In genomic region chr10:98460837-98461499, GRCh38 we compare ENCODE assay signal across 1 cellular context.
TF ChIP-seq lines count a peak whose summit lies in the region.

No MANE protein-coding gene starts in this region.

TF ChIP-seq in K562, 482 proteins besides CTCF, POLR2A, EP300 and RAD21 (continued from another document and continues in another):
- no peak for TF ChIP-seq MXI1 (IDR thresholded peaks at IDR 0.05; ENCODE audit: low read depth, low read length)
- no peak for TF ChIP-seq YBX1 (IDR thresholded peaks at IDR 0.05)
- TF ChIP-seq, protein P1, sequence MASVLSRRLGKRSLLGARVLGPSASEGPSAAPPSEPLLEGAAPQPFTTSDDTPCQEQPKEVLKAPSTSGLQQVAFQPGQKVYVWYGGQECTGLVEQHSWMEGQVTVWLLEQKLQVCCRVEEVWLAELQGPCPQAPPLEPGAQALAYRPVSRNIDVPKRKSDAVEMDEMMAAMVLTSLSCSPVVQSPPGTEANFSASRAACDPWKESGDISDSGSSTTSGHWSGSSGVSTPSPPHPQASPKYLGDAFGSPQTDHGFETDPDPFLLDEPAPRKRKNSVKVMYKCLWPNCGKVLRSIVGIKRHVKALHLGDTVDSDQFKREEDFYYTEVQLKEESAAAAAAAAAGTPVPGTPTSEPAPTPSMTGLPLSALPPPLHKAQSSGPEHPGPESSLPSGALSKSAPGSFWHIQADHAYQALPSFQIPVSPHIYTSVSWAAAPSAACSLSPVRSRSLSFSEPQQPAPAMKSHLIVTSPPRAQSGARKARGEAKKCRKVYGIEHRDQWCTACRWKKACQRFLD (CRISPR knock-in tag; IDR thresholded peaks at IDR 0.05) = peak; percentile 94
- TF ChIP-seq BCOR (IDR thresholded peaks at IDR 0.05) = peak; percentile 58; the same call in 1 of the 2 replicates
- no peak for TF ChIP-seq ZKSCAN3 (CRISPR knock-in tag; IDR thresholded peaks at IDR 0.05)
- TF ChIP-seq SIX5 (IDR thresholded peaks at IDR 0.05; ENCODE audit: borderline replicate concordance in 1 of 2, insufficient read depth in 1 of 2, low read depth in 1 of 2, low read length in 2 of 2) = no peak
- TF ChIP-seq ZNF165 (CRISPR knock-in tag; IDR thresholded peaks at IDR 0.05; ENCODE audit: borderline replicate concordance) = no peak
- TF ChIP-seq, protein P2, sequence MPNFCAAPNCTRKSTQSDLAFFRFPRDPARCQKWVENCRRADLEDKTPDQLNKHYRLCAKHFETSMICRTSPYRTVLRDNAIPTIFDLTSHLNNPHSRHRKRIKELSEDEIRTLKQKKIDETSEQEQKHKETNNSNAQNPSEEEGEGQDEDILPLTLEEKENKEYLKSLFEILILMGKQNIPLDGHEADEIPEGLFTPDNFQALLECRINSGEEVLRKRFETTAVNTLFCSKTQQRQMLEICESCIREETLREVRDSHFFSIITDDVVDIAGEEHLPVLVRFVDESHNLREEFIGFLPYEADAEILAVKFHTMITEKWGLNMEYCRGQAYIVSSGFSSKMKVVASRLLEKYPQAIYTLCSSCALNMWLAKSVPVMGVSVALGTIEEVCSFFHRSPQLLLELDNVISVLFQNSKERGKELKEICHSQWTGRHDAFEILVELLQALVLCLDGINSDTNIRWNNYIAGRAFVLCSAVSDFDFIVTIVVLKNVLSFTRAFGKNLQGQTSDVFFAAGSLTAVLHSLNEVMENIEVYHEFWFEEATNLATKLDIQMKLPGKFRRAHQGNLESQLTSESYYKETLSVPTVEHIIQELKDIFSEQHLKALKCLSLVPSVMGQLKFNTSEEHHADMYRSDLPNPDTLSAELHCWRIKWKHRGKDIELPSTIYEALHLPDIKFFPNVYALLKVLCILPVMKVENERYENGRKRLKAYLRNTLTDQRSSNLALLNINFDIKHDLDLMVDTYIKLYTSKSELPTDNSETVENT (CRISPR knock-in tag; IDR thresholded peaks at IDR 0.05) = no peak
- peak; percentile 92 to 98 for TF ChIP-seq TEAD1 (CRISPR knock-in tag; IDR thresholded peaks at IDR 0.05)
- TF ChIP-seq, protein P3, sequence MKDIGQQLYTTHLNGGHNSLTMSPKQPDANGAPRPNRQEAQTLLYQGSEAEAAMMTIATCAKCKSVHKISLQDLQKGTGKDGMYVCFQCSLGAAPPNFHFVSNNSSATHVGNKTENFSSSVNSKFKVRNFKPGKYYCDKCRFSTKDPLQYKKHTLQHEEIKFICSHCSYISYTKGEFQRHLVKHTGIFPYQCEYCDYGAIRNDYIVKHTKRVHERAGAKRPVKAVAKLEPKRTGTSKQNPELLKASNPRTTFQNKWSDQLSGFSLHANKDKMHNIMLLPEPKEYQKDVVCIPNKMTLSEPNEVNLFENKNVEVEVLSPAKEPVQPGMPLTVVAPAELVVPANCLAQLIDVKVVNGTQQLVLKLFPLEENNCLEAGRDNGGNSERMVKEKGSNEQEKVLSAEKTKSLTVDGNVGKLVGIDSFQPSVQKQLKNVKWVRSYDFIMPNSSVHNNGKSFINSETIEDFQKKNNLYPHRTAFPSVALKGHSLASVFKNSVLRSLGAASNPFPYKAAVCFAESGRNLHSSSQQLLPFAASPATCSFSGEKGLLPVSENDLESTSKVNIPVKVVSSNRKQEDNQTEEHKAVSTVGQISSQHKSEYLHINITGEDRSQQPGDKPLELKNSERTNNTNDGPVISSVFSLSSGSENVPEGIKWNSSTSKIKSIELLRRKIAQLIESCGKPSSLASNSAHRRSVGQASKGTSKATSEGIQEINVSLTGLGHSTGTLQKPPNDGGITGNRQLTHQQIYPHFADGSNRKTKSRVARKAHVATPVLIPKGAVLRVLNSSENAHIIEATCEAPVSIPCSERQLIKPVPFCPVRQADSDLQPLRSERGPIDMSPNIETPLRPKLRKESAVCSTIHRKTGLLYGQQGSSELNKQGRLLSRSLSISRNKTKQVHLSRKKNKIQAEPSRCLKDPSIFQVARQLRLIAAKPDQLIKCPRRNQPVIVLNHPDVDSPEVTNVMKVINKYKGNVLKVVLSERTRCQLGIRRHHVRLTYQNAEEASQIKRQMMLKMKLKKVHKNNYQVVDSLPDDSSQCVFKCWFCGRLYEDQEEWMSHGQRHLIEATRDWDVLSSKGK (CRISPR knock-in tag; IDR thresholded peaks at IDR 0.05) = no peak
- TF ChIP-seq ZNF124 (CRISPR knock-in tag; IDR thresholded peaks at IDR 0.05) = no peak
- peak; percentile 100 for TF ChIP-seq CC2D1A (IDR thresholded peaks at IDR 0.05)
- TF ChIP-seq GATA2 (CRISPR knock-in tag; IDR thresholded peaks at IDR 0.05) = peak; percentile 92
- TF ChIP-seq ZNF77 (CRISPR knock-in tag; IDR thresholded peaks at IDR 0.05) = no peak
- no peak for TF ChIP-seq CREBBP (IDR thresholded peaks at IDR 0.05; ENCODE audit: low read depth, low read length)
- peak; percentile 69 for TF ChIP-seq NFE2 (IDR thresholded peaks at IDR 0.05; ENCODE audit: low read depth)
- TF ChIP-seq TSHZ1 (CRISPR knock-in tag; IDR thresholded peaks at IDR 0.05) = no peak
- TF ChIP-seq ZNF436 (CRISPR knock-in tag; IDR thresholded peaks at IDR 0.05) = no peak
- TF ChIP-seq POU5F1 (IDR thresholded peaks at IDR 0.05; ENCODE audit: borderline replicate concordance, low read depth, low read length, partially characterized antibody) = no peak
- TF ChIP-seq, protein P4, sequence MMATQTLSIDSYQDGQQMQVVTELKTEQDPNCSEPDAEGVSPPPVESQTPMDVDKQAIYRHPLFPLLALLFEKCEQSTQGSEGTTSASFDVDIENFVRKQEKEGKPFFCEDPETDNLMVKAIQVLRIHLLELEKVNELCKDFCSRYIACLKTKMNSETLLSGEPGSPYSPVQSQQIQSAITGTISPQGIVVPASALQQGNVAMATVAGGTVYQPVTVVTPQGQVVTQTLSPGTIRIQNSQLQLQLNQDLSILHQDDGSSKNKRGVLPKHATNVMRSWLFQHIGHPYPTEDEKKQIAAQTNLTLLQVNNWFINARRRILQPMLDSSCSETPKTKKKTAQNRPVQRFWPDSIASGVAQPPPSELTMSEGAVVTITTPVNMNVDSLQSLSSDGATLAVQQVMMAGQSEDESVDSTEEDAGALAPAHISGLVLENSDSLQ (IDR thresholded peaks at IDR 0.05) = peak; percentile 77
- TF ChIP-seq, protein P5, sequence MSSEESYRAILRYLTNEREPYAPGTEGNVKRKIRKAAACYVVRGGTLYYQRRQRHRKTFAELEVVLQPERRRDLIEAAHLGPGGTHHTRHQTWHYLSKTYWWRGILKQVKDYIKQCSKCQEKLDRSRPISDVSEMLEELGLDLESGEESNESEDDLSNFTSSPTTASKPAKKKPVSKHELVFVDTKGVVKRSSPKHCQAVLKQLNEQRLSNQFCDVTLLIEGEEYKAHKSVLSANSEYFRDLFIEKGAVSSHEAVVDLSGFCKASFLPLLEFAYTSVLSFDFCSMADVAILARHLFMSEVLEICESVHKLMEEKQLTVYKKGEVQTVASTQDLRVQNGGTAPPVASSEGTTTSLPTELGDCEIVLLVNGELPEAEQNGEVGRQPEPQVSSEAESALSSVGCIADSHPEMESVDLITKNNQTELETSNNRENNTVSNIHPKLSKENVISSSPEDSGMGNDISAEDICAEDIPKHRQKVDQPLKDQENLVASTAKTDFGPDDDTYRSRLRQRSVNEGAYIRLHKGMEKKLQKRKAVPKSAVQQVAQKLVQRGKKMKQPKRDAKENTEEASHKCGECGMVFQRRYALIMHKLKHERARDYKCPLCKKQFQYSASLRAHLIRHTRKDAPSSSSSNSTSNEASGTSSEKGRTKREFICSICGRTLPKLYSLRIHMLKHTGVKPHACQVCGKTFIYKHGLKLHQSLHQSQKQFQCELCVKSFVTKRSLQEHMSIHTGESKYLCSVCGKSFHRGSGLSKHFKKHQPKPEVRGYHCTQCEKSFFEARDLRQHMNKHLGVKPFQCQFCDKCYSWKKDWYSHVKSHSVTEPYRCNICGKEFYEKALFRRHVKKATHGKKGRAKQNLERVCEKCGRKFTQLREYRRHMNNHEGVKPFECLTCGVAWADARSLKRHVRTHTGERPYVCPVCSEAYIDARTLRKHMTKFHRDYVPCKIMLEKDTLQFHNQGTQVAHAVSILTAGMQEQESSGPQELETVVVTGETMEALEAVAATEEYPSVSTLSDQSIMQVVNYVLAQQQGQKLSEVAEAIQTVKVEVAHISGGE (CRISPR knock-in tag; IDR thresholded peaks at IDR 0.05) = peak in 1 of 3 experiments; percentile 51; a peak in 2 of 6 replicates
- no peak for TF ChIP-seq PATZ1 (CRISPR knock-in tag; IDR thresholded peaks at IDR 0.05; ENCODE audit: borderline replicate concordance)
- no peak for TF ChIP-seq OTX1 (CRISPR knock-in tag; IDR thresholded peaks at IDR 0.05)
- no peak for TF ChIP-seq ZNF655 (CRISPR knock-in tag; IDR thresholded peaks at IDR 0.05)
- no peak for TF ChIP-seq HNRNPLL (IDR thresholded peaks at IDR 0.05; ENCODE audit: low read depth, low read length, poor library complexity, severe bottlenecking)
- TF ChIP-seq GTF2E2 (tag; IDR thresholded peaks at IDR 0.05) = no peak
- no peak for TF ChIP-seq ZFP1 (CRISPR knock-in tag; IDR thresholded peaks at IDR 0.05)
- peak; percentile 34; the same call in 1 of the 2 replicates for TF ChIP-seq L3MBTL2 (IDR thresholded peaks at IDR 0.05)
- peak; percentile 52; the same call in 1 of the 2 replicates for TF ChIP-seq ZFX (CRISPR knock-in tag; IDR thresholded peaks at IDR 0.05)
- peak; percentile 79 for TF ChIP-seq MAFG (tag; conservative IDR thresholded peaks at IDR 0.05)
- TF ChIP-seq CXXC5 (CRISPR knock-in tag; IDR thresholded peaks at IDR 0.05) = peak; percentile 22
- no peak for TF ChIP-seq HLTF (IDR thresholded peaks at IDR 0.05)
- TF ChIP-seq CEBPG (CRISPR knock-in tag; IDR thresholded peaks at IDR 0.05) = peak; percentile 94
- peak; percentile 93 to 95 for TF ChIP-seq CEBPG (tag; conservative IDR thresholded peaks at IDR 0.05 in 1 of 2, IDR thresholded peaks at IDR 0.05 in 1 of 2)
- TF ChIP-seq BRCA1 (IDR thresholded peaks at IDR 0.05) = no peak
- no peak for TF ChIP-seq BRCA1 (CRISPR knock-in tag; IDR thresholded peaks at IDR 0.05)
- 0 out of 2 replicates have a peak, but pooled peaks have one; percentile 61 for TF ChIP-seq MTA3 (IDR thresholded peaks at IDR 0.05; ENCODE audit: borderline replicate concordance)
- no peak for TF ChIP-seq PBX2 (CRISPR knock-in tag; IDR thresholded peaks at IDR 0.05; ENCODE audit: low read depth)
- TF ChIP-seq PBX2 (tag; conservative IDR thresholded peaks at IDR 0.05; ENCODE audit: low read depth) = peak; percentile 67
- TF ChIP-seq EWSR1 (IDR thresholded peaks at IDR 0.05; ENCODE audit: borderline replicate concordance, low read depth, partially characterized antibody) = no peak
- peak; percentile 96 for TF ChIP-seq SMARCE1 (IDR thresholded peaks at IDR 0.05)
- no peak for TF ChIP-seq ILK (tag; IDR thresholded peaks at IDR 0.05; ENCODE audit: borderline replicate concordance, low read depth)
